10 cellular contexts compared by ENCODE assay signal in genomic region chr10:117442521-117442920, GRCh38.
DNase-seq lines count a peak whose midpoint lies in the region; ATAC-seq and TF ChIP-seq lines count a peak whose summit lies in the region.
"Had no signal": no experiment of that assay in that cellular context is flagged by ENCODE, and none has a peak within 500 bp of the region (broad histone marks: within the 10 kb centered on the region; RNA-seq: fewer than 3 reads in every experiment).

No MANE protein-coding gene starts in this region.

- H3K9me3 ChIP-seq in Panc1 (ENCODE audit: control insufficient read depth, insufficient read depth, low read depth, low read length) (no peaks in the 10 kb centered on the region), heart right ventricle (peaks cover 0 to 7% (median 0%) of the 10 kb centered on the region in 11 donors)
- H3K9me3 ChIP-seq: BE2C had no signal

- H2BK120ac ChIP-seq in mesendoderm (ENCODE audit: low read depth, low read length): no peak overlapping the region

- intact Hi-C loops in CD14-positive monocyte (cut with micrococcal nuclease): loop anchor here in 1 of 2 donors (5.0 kb wide), 1 partner anchor 205 kb away; no protein-coding TSS in a partner anchor
- intact Hi-C loops in Panc1 (cut with micrococcal nuclease; ENCODE audit: unreplicated experiment): loop anchor here (2.0 kb wide), 1 partner anchor 36 kb away; no protein-coding TSS in a partner anchor
- intact Hi-C loops in left ventricle myocardium superior (cut with micrococcal nuclease): no loop called here
- intact Hi-C loops in heart right ventricle (cut with DNase I): loop anchor here in 3 of 10 donors (2.0 to 10.0 kb wide), 2 partner anchors 68 to 228 kb away; partner anchors contain the start of gene PDZD8 (in 1 of the 3)

- no peak overlapping the region for H2AK5ac ChIP-seq in mesendoderm (ENCODE audit: low read length)

- no peak overlapping the region for H3K23ac ChIP-seq in mesendoderm (ENCODE audit: low read length)

- no peak for DNase-seq in CD14-positive monocyte (ENCODE audit: low spot score)
- DNase-seq in Panc1 (ENCODE audit: low read depth, low spot score): no peak
- peak; percentile 11 for DNase-seq in mesendoderm
- DNase-seq in left ventricle myocardium superior: no peak
- no peak for DNase-seq in NCI-H187 (lab: John Stamatoyannopoulos, UW)
- DNase-seq in heart right ventricle: no peak

- ATAC-seq in GM21786 (IDR thresholded peaks at IDR 0.05; ENCODE audit: unreplicated experiment) (peak; percentile 10), Panc1 (peak; percentile 61), GM18861 (IDR thresholded peaks at IDR 0.05; ENCODE audit: unreplicated experiment) (no peak), left ventricle myocardium superior (no peak), heart right ventricle (no peak)

- H3K27ac Mint-ChIP-seq in CD14-positive monocyte: peak overlapping the region in 4 of 7 donors; percentile 15 to 87 (median 78)
- H3K27ac Mint-ChIP-seq: activated CD8-positive, alpha-beta T cell treated with anti-CD3 and anti-CD28 coated beads for 36 hours had no signal

- no CpG with 5 or more reads among the region's 6 CpGs for WGBS in mesendoderm (ENCODE audit: extremely low coverage, insufficient coverage, low lambda C conversion rate)
- 58 to 67% methylated on average over 6 of the region's 6 CpGs for WGBS in heart right ventricle, 2 donors

- H3K9ac ChIP-seq in mesendoderm (ENCODE audit: low read length): no peak overlapping the region

- H3K18ac ChIP-seq in mesendoderm (ENCODE audit: low read length): no peak overlapping the region

- H3K27ac ChIP-seq in Panc1 (ENCODE audit: low read length) (no peak overlapping the region), mesendoderm (ENCODE audit: low read depth, low read length) (no peak overlapping the region), heart right ventricle (no peak overlapping the region)

- in situ Hi-C loops in Panc1 (cut with HindIII; ENCODE audit: low pct_unique_long_range_greater_than_20kb, low sequenced_read_pairs): no loop called here

- CTCF ChIA-PET in Panc1 (lab: Charles Lee): interaction anchor here (0.6 to 1.6 kb wide), 12 partner anchors 9 to 797 kb away, joined by 3 to 10 read pairs (median 4); no protein-coding TSS in a partner anchor

- no peak overlapping the region for H2BK15ac ChIP-seq in mesendoderm (replicated peaks; ENCODE audit: low read depth)

- no peaks in the 10 kb centered on the region for H3K79me2 ChIP-seq in mesendoderm (ENCODE audit: control insufficient read depth, insufficient read depth, low read length)

- BruUV-seq in Panc1 (replicated peaks; lab: Mats Ljungman, UMichigan): no TSS peak

- H3K4me3 ChIP-seq in Panc1 (ENCODE audit: low read depth in 2 of 2, low read length in 2 of 2): no peak overlapping the region
- H3K4me3 ChIP-seq in mesendoderm (ENCODE audit: low read length): no peak overlapping the region
- H3K4me3 ChIP-seq in heart right ventricle: no peak overlapping the region

- peaks cover 0 to 3% of the 10 kb centered on the region in 2 donors for H3K36me3 Mint-ChIP-seq in CD14-positive monocyte

- peaks cover 10 to 25% (median 17%) of the 10 kb centered on the region in 7 donors for H3K9me3 Mint-ChIP-seq in CD14-positive monocyte

- H3K4me2 ChIP-seq in mesendoderm (ENCODE audit: low read length): no peak overlapping the region

- H3K4me1 ChIP-seq in Panc1 (ENCODE audit: control insufficient read depth, insufficient read depth, low read length) (no peaks in the 10 kb centered on the region), mesendoderm (ENCODE audit: control insufficient read depth, low read depth, low read length) (no peaks in the 10 kb centered on the region), heart right ventricle (peaks cover 0 to 16% (median 3%) of the 10 kb centered on the region in 9 donors)
- H3K4me1 ChIP-seq: BE2C had no signal

- no peak overlapping the region for H4K5ac ChIP-seq in mesendoderm (ENCODE audit: low read length)

- H3K4me3 Mint-ChIP-seq in CD14-positive monocyte: peak overlapping the region in 1 of 2 donors; percentile 81
- H3K4me3 Mint-ChIP-seq: activated CD8-positive, alpha-beta T cell treated with anti-CD3 and anti-CD28 coated beads for 36 hours had no signal

- no peak for TF ChIP-seq CTCF in CD14-positive monocyte (IDR thresholded peaks at IDR 0.05)
- no peak for TF ChIP-seq CTCF in Panc1 (IDR thresholded peaks at IDR 0.05)
- no peak for TF ChIP-seq CTCF in heart right ventricle (IDR thresholded peaks at IDR 0.05)

- peaks cover 53% of the 10 kb centered on the region for H3K4me1 Mint-ChIP-seq in CD14-positive monocyte

- no peak overlapping the region for H3K56ac ChIP-seq in mesendoderm (ENCODE audit: low read length)

- POLR2A ChIA-PET in Panc1 (lab: Charles Lee): no interaction called here

- H2BK5ac ChIP-seq in mesendoderm (ENCODE audit: low read length): no peak overlapping the region

- H3K27me3 Mint-ChIP-seq in CD14-positive monocyte (ENCODE audit: low read depth in 3 of 3): peaks cover 0 to 3% (median 2%) of the 10 kb centered on the region in 3 donors

- H3K79me1 ChIP-seq in mesendoderm (ENCODE audit: low read length): no peaks in the 10 kb centered on the region

- no peak overlapping the region for H3K4ac ChIP-seq in mesendoderm (ENCODE audit: low read depth, low read length)

- no peak overlapping the region for H4K8ac ChIP-seq in mesendoderm (ENCODE audit: low read depth, low read length)

- H3K36me3 ChIP-seq in Panc1 (ENCODE audit: control insufficient read depth, insufficient read depth, low read length) (no peaks in the 10 kb centered on the region), mesendoderm (ENCODE audit: control insufficient read depth, insufficient read depth, low read length) (no peaks in the 10 kb centered on the region), heart right ventricle (no peaks in the 10 kb centered on the region)
- H3K36me3 ChIP-seq: BE2C had no signal

- no peaks in the 10 kb centered on the region for H3K27me3 ChIP-seq in Panc1 (ENCODE audit: control insufficient read depth, insufficient read depth, low read length)
- H3K27me3 ChIP-seq in mesendoderm (ENCODE audit: insufficient read depth, low read length, poor library complexity): no peaks in the 10 kb centered on the region
- H3K27me3 ChIP-seq in heart right ventricle: peaks cover 0 to 23% (median 8%) of the 10 kb centered on the region in 7 donors

Comparison
In these comparisons a context has a peak if more than half of its experiments do, and no peak if none do; other contexts are left out.
1. ATAC-seq: peak in GM21786 (single experiment) and Panc1 (single experiment); none in GM18861 (single experiment), left ventricle myocardium superior (single experiment) and heart right ventricle (0 of 8).